14 cellular contexts compared by ENCODE assay signal in genomic region chr11:10666976-10667892, GRCh38. TPM values are rescaled to one million over a fixed set of nuclear protein-coding genes. Genes with fewer than 3 reads are reported as not detected.
DNase-seq lines count a peak whose midpoint lies in the region; ATAC-seq and TF ChIP-seq lines count a peak whose summit lies in the region.
"Had no signal": no experiment of that assay in that cellular context is flagged by ENCODE, and none has a peak within 500 bp of the region (broad histone marks: within the 10 kb centered on the region; RNA-seq: fewer than 3 reads in every experiment).

No MANE protein-coding gene starts in this region.

- no peak for TF ChIP-seq EP300 in gastroesophageal sphincter (IDR thresholded peaks at IDR 0.05)

- DNase-seq in EH (ENCODE audit: low read depth) (peak; percentile 90), SJSA1 (ENCODE audit: low read depth in 1 of 2, low spot score in 2 of 2) (peak in 1 of 2 experiments; percentile 51), activated gamma-delta T cell treated with Interleukin-2 at 50 U/mL for 16 hours (no peak), Ammon's horn (ENCODE audit: low spot score) (no peak), COLO829 (ENCODE audit: low spot score) (no peak)
- DNase-seq: hippocampal formation, MM.1S, naive B cell, NCI-H510A treated with DMSO at 0.1 percent for 48 hours, SJCRH30 had no signal

- H3K9ac ChIP-seq in skeletal muscle tissue (ENCODE audit: low read depth in 1 of 3, low read length in 3 of 3), result no peak overlapping the region

- TF ChIP-seq CTCF in gastroesophageal sphincter (IDR thresholded peaks at IDR 0.05), result no peak

- no peaks in the 10 kb centered on the region for H3K9me3 ChIP-seq in SJSA1 (replicated peaks)
- no peaks in the 10 kb centered on the region for H3K9me3 ChIP-seq in gastroesophageal sphincter
- H3K9me3 ChIP-seq in skeletal muscle tissue (ENCODE audit: control insufficient read depth in 3 of 3, low read length in 3 of 3), result no peaks in the 10 kb centered on the region

- H3K4me3 ChIP-seq in SJSA1 (no peak overlapping the region), gastroesophageal sphincter (no peak overlapping the region), skeletal muscle tissue (ENCODE audit: low read length in 3 of 3) (no peak overlapping the region)
- H3K4me3 ChIP-seq: GM12878, SJCRH30 had no signal

- H3K4me1 ChIP-seq in SJSA1 (replicated peaks) (peaks cover 24% of the 10 kb centered on the region), gastroesophageal sphincter (peaks cover 14 to 100% (median 41%) of the 10 kb centered on the region in 3 donors), skeletal muscle tissue (ENCODE audit: control insufficient read depth in 3 of 3, insufficient read depth in 3 of 3, low read length in 3 of 3) (peaks cover 25 to 52% (median 30%) of the 10 kb centered on the region in 3 donors)

- ATAC-seq in gastroesophageal sphincter, result no peak
- no peak for ATAC-seq in GM18861 (IDR thresholded peaks at IDR 0.05; ENCODE audit: unreplicated experiment)
- ATAC-seq: GM12878 had no signal

- H3K36me3 ChIP-seq in SJSA1 (no peaks in the 10 kb centered on the region), gastroesophageal sphincter (no peaks in the 10 kb centered on the region), skeletal muscle tissue (ENCODE audit: control insufficient read depth in 3 of 3, insufficient read depth in 3 of 3, low read length in 3 of 3) (no peaks in the 10 kb centered on the region)
- H3K36me3 ChIP-seq: SJCRH30 had no signal

- WGBS in gastroesophageal sphincter (ENCODE audit: low coverage in 1 of 2), 2 donors, result 23 to 48% methylated on average over 4 to 5 of the region's 6 CpGs

- H3K27me3 ChIP-seq in SJSA1 (replicated peaks), result no peaks in the 10 kb centered on the region
- H3K27me3 ChIP-seq in gastroesophageal sphincter, result no peaks in the 10 kb centered on the region
- H3K27me3 ChIP-seq in skeletal muscle tissue (ENCODE audit: control insufficient read depth in 3 of 3, insufficient read depth in 3 of 3, low read length in 3 of 3), result no peaks in the 10 kb centered on the region
- H3K27me3 ChIP-seq: SJCRH30 had no signal

- H3K27ac ChIP-seq in SJSA1 (peak overlapping the region; percentile 77), gastroesophageal sphincter (peak overlapping the region; percentile 43 to 93 (median 86)), skeletal muscle tissue (ENCODE audit: low read depth, low read length) (peak overlapping the region; percentile 18)
- H3K27ac ChIP-seq: SJCRH30 had no signal

- TF ChIP-seq POLR2A in gastroesophageal sphincter (IDR thresholded peaks at IDR 0.05), result no peak

RNA-seq across cellular contexts. Expression of gene IRAG1, which starts 26.3 kb away (rescaled TPM):
- 3.8 and 4.6 TPM in 2 replicates for total RNA-seq in SJSA1 (2014; rRNA removed; shearing (Covaris generic))
- total RNA-seq in gastroesophageal sphincter (100 to 1,000 TPM; 156 to 408 (median 278) TPM), skeletal muscle tissue (2.6 TPM)
- total RNA-seq: SJCRH30 had no signal

Comparison
In these comparisons a context has a peak if more than half of its experiments do, and no peak if none do; other contexts are left out.
1. H3K27ac ChIP-seq: peak in every context shown above with its lines; median percentile 86 in gastroesophageal sphincter; 77 in SJSA1; 18 in skeletal muscle tissue.
2. RNA of gene IRAG1, which starts 26.3 kb away (total RNA-seq): 156 to 408 TPM in gastroesophageal sphincter; 3.8 to 4.6 TPM in SJSA1 and 2.6 TPM in skeletal muscle tissue (single experiment); every median in the first group is over 10 times any median in the second.